14 cellular contexts compared by ENCODE assay signal in the genomic region with DNA sequence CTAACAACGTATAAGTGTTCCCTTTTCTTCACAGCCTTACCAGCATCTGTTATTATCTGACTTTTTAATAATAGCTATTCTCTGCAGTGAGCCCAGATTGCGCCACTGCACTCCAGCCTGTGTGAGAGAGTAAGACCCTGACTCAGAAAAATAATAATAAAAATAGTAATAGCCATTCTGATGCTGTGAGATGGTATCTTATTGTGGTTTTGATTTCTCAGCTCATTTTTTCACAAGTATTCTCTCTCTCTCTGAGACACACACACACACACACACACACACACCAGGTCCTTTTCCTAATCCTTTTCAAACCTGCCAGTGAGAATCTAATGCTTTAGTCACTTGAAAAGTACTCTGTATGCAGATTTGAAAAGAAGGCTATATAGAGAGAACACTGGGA.
A peak's percentile ranks its signal among the peaks of the same experiment; 100 is the strongest.
DNase-seq lines count a peak whose midpoint lies in the region; ATAC-seq and TF ChIP-seq lines count a peak whose summit lies in the region.
"Had no signal": no experiment of that assay in that cellular context is flagged by ENCODE, and none has a peak within 500 bp of the region (broad histone marks: within the 10 kb centered on the region; RNA-seq: fewer than 3 reads in every experiment).

No MANE protein-coding gene starts in this region.

- no peaks in the 10 kb centered on the region; the same call in 1 of the 2 replicates for H3K9me1 ChIP-seq in IMR-90 (ENCODE audit: insufficient read depth, low read length)

- H3K56ac ChIP-seq in IMR-90 (ENCODE audit: extremely low read depth, insufficient read depth, low read length), result no peak overlapping the region

- no peak overlapping the region for H4K8ac ChIP-seq in IMR-90 (ENCODE audit: low read depth in 2 of 2, low read length in 2 of 2)

- ATAC-seq in IMR-90 (ENCODE audit: low read depth), result no peak
- ATAC-seq: GM12878 had no signal

- no TSS peak for BruUV-seq in IMR-90 (replicated peaks; lab: Mats Ljungman, UMichigan)

- H3K4me3 ChIP-seq in AG10803 (ENCODE audit: low read length) (no peak overlapping the region), IMR-90 (ENCODE audit: insufficient read depth, low read depth, low read length) (no peak overlapping the region), cardiac fibroblast (replicated peaks in 1 of 2; ENCODE audit: low read depth in 2 of 2, low read length in 2 of 2) (no peak overlapping the region)
- H3K4me3 ChIP-seq: BLaER1, GM12878, GM23248 had no signal

- no peak overlapping the region for H3K23ac ChIP-seq in IMR-90 (ENCODE audit: low read depth, low read length)

- no peaks in the 10 kb centered on the region for H3K4me1 ChIP-seq in IMR-90 (ENCODE audit: control insufficient read depth, insufficient read depth, low read length)
- H3K4me1 ChIP-seq: BLaER1, Caco-2 had no signal

- CTCF ChIA-PET in IMR-90 (lab: Yijun Ruan, JAX), result no interaction called here

- H3K9me3 ChIP-seq in IMR-90 (ENCODE audit: control insufficient read depth, insufficient read depth, low read length), result no peaks in the 10 kb centered on the region
- H3K9me3 ChIP-seq: BLaER1, Caco-2 had no signal

- in situ Hi-C loops in IMR-90 (cut with MboI; ENCODE audit: low sequenced_read_pairs), result no loop called here

- intact Hi-C loops in IMR-90 (cut with micrococcal nuclease), result no loop called here

- no peak overlapping the region for H2AK9ac ChIP-seq in IMR-90 (replicated peaks; ENCODE audit: low read depth, low read length, poor library complexity)

- H2AK5ac ChIP-seq in IMR-90 (ENCODE audit: low read depth, low read length), result no peak overlapping the region

- H3K9ac ChIP-seq in IMR-90 (ENCODE audit: low read depth, low read length), result no peak overlapping the region
- H3K9ac ChIP-seq: BLaER1, GM23248 had no signal

- dilution Hi-C loops in IMR-90 (cut with HindIII; ENCODE audit: low sequenced_read_pairs, unreplicated experiment), result no loop called here

- H3K14ac ChIP-seq in IMR-90 (replicated peaks; ENCODE audit: low read depth, low read length), result no peak overlapping the region

- H3K18ac ChIP-seq in IMR-90 (ENCODE audit: low read depth, low read length), result no peak overlapping the region

- no peaks in the 10 kb centered on the region for H4K20me1 ChIP-seq in IMR-90 (ENCODE audit: insufficient read depth, low read length)
- H4K20me1 ChIP-seq: BLaER1 had no signal

- no peaks in the 10 kb centered on the region; the same call in 1 of the 2 replicates for H3K27me3 ChIP-seq in IMR-90 (ENCODE audit: control insufficient read depth, insufficient read depth, low read length)
- H3K27me3 ChIP-seq: BLaER1 had no signal

- TF ChIP-seq RAD21 in IMR-90 (IDR thresholded peaks at IDR 0.05; ENCODE audit: low read length), result no peak

- TF ChIP-seq CTCF in AG10803 (conservative IDR thresholded peaks at IDR 0.05; ENCODE audit: low read length) (no peak), IMR-90 (conservative IDR thresholded peaks at IDR 0.05; ENCODE audit: low read depth, low read length) (no peak), cardiac fibroblast (IDR thresholded peaks at IDR 0.05; ENCODE audit: low read depth, low read length) (no peak)

- POLR2A ChIA-PET in IMR-90 (lab: Charles Lee; ENCODE audit: unreplicated experiment), result interaction anchor here (0.9 kb wide), 1 partner anchor 258 kb away, joined by 3 read pairs; no protein-coding TSS in a partner anchor

- no peak for TF ChIP-seq POLR2A in IMR-90 (IDR thresholded peaks at IDR 0.05; ENCODE audit: low read depth, low read length)

- H2BK15ac ChIP-seq in IMR-90 (ENCODE audit: low read depth, low read length), result no peak overlapping the region

- peak; percentile 19 for DNase-seq in AG10803 (ENCODE audit: low read depth)
- DNase-seq in IMR-90, result no peak
- DNase-seq in cardiac fibroblast (ENCODE audit: low read depth in 2 of 2), result peak; percentile 43 to 45
- no peak for DNase-seq in activated CD4-positive, alpha-beta T cell treated with anti-CD3 and anti-CD28 coated beads, Interleukin-2, amount 50 U/mL, for 4 hours
- DNase-seq in mucosa of gallbladder (ENCODE audit: low spot score), result no peak
- no peak for DNase-seq in activated CD4-positive, CD25-positive, alpha-beta regulatory T cell (lab: John Stamatoyannopoulos, UW)
- no peak for DNase-seq in SKM-1 treated with dmso at 0.1 percent for 144 hours (lab: John Stamatoyannopoulos, UW; ENCODE audit: unreplicated experiment)
- DNase-seq: AML-193; Caco-2; CD8-positive, alpha-beta memory T cell; DND-41; GM23248 had no signal

- no peak overlapping the region for H3K4ac ChIP-seq in IMR-90 (ENCODE audit: low read depth, low read length)

- no peak overlapping the region for H4K91ac ChIP-seq in IMR-90 (ENCODE audit: insufficient read depth, low read depth, low read length)

- no peak overlapping the region for H3K27ac ChIP-seq in IMR-90 (ENCODE audit: insufficient read depth, low read length)
- H3K27ac ChIP-seq: BLaER1, GM23248 had no signal

- no peak overlapping the region for H2AFZ ChIP-seq in IMR-90 (replicated peaks; ENCODE audit: low read length, poor library complexity)
- H2AFZ ChIP-seq: GM23248 had no signal

- no peak overlapping the region for H2BK20ac ChIP-seq in IMR-90 (ENCODE audit: low read depth, low read length)

- WGBS in IMR-90 (ENCODE audit: extremely low coverage in 2 of 2, insufficient read length in 1 of 2), 2 experiments, result no CpG with 5 or more reads among the region's 2 CpGs

- H2BK5ac ChIP-seq in IMR-90 (ENCODE audit: low read depth, low read length, poor library complexity, severe bottlenecking), result no peak overlapping the region

- H3K4me2 ChIP-seq in IMR-90 (ENCODE audit: low read depth, low read length), result no peak overlapping the region
- H3K4me2 ChIP-seq: BLaER1 had no signal

- no peaks in the 10 kb centered on the region for H3K79me1 ChIP-seq in IMR-90 (ENCODE audit: low read depth in 1 of 2, low read length in 2 of 2)

- H2BK120ac ChIP-seq in IMR-90 (ENCODE audit: low read depth, low read length), result no peak overlapping the region

- H3K36me3 ChIP-seq in IMR-90 (ENCODE audit: control insufficient read depth, insufficient read depth, low read length), result no peaks in the 10 kb centered on the region
- H3K36me3 ChIP-seq: BLaER1 had no signal

- H4K5ac ChIP-seq in IMR-90 (ENCODE audit: low read depth, low read length), result no peak overlapping the region

TF ChIP-seq in IMR-90, 13 proteins besides CTCF, POLR2A, EP300 and RAD21:
- no peak for TF ChIP-seq RFX5 (IDR thresholded peaks at IDR 0.05; ENCODE audit: low read depth, low read length)
- peak; percentile 63 for TF ChIP-seq CEBPB (IDR thresholded peaks at IDR 0.05; ENCODE audit: low read depth, low read length)

Comparison
In these comparisons a context has a peak if more than half of its experiments do, and no peak if none do; other contexts are left out.
1. DNase-seq: peak in AG10803 (single experiment) and cardiac fibroblast (2 of 2); none in IMR-90 (single experiment), activated CD4-positive, alpha-beta T cell treated with anti-CD3 and anti-CD28 coated beads, Interleukin-2, amount 50 U/mL, for 4 hours (0 of 2), mucosa of gallbladder (single experiment), activated CD4-positive, CD25-positive, alpha-beta regulatory T cell (0 of 4) and SKM-1 treated with dmso at 0.1 percent for 144 hours (single experiment).